ENCODE assay signal across 8 cellular contexts in the genomic region with DNA sequence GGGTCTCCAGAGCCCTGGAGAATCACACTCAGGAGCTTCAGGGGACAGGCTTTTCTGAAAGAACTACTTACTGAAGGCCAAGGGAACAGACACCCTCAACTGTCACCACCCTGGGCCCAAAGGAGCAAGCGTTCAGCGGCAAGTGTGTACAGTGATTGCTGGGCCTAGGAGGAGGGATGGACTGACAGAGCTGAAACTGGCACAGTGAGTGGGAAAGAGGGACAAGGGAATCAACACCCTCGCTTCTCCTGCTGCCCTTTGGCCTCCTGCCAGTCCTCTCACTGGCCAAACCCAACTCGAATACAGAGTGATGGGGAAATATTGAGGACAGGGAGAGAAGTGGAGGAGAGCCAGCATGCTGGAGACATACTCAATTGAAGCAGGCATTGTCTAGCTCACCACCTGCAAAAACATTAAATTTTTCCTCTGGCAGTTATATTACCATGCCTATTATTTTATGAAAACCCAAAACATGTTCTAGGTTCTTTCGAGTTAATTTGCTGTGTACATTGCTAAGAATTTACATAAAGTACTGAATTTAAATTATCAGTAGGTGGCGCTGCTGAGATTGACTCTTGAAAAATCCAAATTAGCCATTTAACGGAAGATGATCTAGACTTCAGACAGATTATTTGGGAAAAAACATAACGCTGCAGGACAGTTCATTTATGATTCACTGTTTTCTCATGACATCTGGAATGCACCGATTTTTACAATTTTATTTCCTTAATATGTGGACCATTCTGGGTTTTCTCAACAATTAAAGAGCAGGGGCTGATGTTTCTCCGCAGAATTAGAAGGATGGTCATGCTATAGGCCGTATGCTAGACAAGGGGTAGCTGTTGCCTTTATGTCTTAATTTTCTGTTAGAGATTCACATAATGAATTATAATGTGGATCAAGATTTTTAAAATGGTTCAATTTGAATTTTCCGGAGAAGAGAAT. TPM values are rescaled to one million over a fixed set of nuclear protein-coding genes. Genes with fewer than 3 reads are reported as not detected.
DNase-seq lines count a peak whose midpoint lies in the region; ATAC-seq and TF ChIP-seq lines count a peak whose summit lies in the region.

No MANE protein-coding gene starts in this region.

- H3K9me3 Mint-ChIP-seq in stimulated activated naive CD8-positive, alpha-beta T cell treated with anti-CD3 and anti-CD28 coated beads, Interleukin-15, amount 100 ng/mL, for 72 hours, result no peaks in the 10 kb centered on the region

- DNase-seq in stimulated activated naive CD8-positive, alpha-beta T cell treated with anti-CD3 and anti-CD28 coated beads, Interleukin-15, amount 100 ng/mL, for 72 hours, result no peak
- DNase-seq in stimulated activated naive CD8-positive, alpha-beta T cell treated with anti-CD3 and anti-CD28 coated beads, Interleukin-15, Interleukin-2, amounts not matched to agents 100 U/mL and 50 U/mL, for 24 hours, result no peak
- DNase-seq in NCI-H446 treated with DMSO at 0.1 percent for 48 hours (lab: John Stamatoyannopoulos, UW), result peak; percentile 90
- no peak for DNase-seq in coronary artery (ENCODE audit: low spot score)
- peak; percentile 49 to 73 for DNase-seq in lung microvascular endothelial cell (ENCODE audit: low read depth in 2 of 2)
- no peak for DNase-seq in NCI-H774 (lab: John Stamatoyannopoulos, UW)
- no peak for DNase-seq in mucosa of gallbladder (ENCODE audit: low spot score)

- TF ChIP-seq CTCF in coronary artery (IDR thresholded peaks at IDR 0.05), result peak; percentile 39

- peak overlapping the region in 1 of 2 donors; percentile 6 for H3K27ac Mint-ChIP-seq in stimulated activated naive CD8-positive, alpha-beta T cell treated with anti-CD3 and anti-CD28 coated beads, Interleukin-15, amount 100 ng/mL, for 72 hours

- no peak overlapping the region for H3K4me3 ChIP-seq in coronary artery

- no peaks in the 10 kb centered on the region for H3K4me1 Mint-ChIP-seq in stimulated activated naive CD8-positive, alpha-beta T cell treated with anti-CD3 and anti-CD28 coated beads, Interleukin-15, amount 100 ng/mL, for 72 hours

- H3K4me3 Mint-ChIP-seq in stimulated activated naive CD8-positive, alpha-beta T cell treated with anti-CD3 and anti-CD28 coated beads, Interleukin-15, amount 100 ng/mL, for 72 hours, result no peak overlapping the region

- H3K27me3 Mint-ChIP-seq in stimulated activated naive CD8-positive, alpha-beta T cell treated with anti-CD3 and anti-CD28 coated beads, Interleukin-15, amount 100 ng/mL, for 72 hours, result no peaks in the 10 kb centered on the region

- ATAC-seq in stimulated activated naive CD8-positive, alpha-beta T cell treated with anti-CD3 and anti-CD28 coated beads, Interleukin-15, amount 100 ng/mL, for 72 hours, result peak; percentile 28
- no peak for ATAC-seq in stimulated activated naive CD8-positive, alpha-beta T cell treated with anti-CD3 and anti-CD28 coated beads, Interleukin-15, Interleukin-2, amounts not matched to agents 100 U/mL and 50 U/mL, for 24 hours
- no peak for ATAC-seq in HG03520 (IDR thresholded peaks at IDR 0.05; ENCODE audit: unreplicated experiment)

- H3K27ac ChIP-seq in coronary artery, result no peak overlapping the region

RNA-seq across cellular contexts. Expression of gene TMEM236, which starts 14.7 kb away (rescaled TPM):
- 0.65 and 0.79 TPM in 2 replicates for total RNA-seq in lung microvascular endothelial cell
- 0.46 TPM for total RNA-seq in mucosa of gallbladder

Comparison
In these comparisons a context has a peak if more than half of its experiments do, and no peak if none do; other contexts are left out.
1. DNase-seq: peak in NCI-H446 treated with DMSO at 0.1 percent for 48 hours (single experiment) and lung microvascular endothelial cell (2 of 2); none in stimulated activated naive CD8-positive, alpha-beta T cell treated with anti-CD3 and anti-CD28 coated beads, Interleukin-15, amount 100 ng/mL, for 72 hours (0 of 2), stimulated activated naive CD8-positive, alpha-beta T cell treated with anti-CD3 and anti-CD28 coated beads, Interleukin-15, Interleukin-2, amounts not matched to agents 100 U/mL and 50 U/mL, for 24 hours (single experiment), coronary artery (single experiment), NCI-H774 (single experiment) and mucosa of gallbladder (single experiment).